Comparison of ENCODE assay signal across 1 cellular context in genomic region chr12:55908726-55909512, GRCh38.
TF ChIP-seq lines count a peak whose summit lies in the region.

No MANE protein-coding gene starts in this region.

TF ChIP-seq in HepG2, 621 proteins besides CTCF, POLR2A, EP300 and RAD21 (continued from another document):
- TF ChIP-seq, protein P1, sequence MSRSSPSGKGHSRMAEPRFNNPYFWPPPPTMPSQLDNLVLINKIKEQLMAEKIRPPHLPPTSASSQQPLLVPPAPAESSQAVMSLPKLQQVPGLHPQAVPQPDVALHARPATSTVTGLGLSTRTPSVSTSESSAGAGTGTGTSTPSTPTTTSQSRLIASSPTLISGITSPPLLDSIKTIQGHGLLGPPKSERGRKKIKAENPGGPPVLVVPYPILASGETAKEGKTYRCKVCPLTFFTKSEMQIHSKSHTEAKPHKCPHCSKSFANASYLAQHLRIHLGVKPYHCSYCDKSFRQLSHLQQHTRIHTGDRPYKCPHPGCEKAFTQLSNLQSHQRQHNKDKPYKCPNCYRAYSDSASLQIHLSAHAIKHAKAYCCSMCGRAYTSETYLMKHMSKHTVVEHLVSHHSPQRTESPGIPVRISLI (CRISPR knock-in tag; IDR thresholded peaks at IDR 0.05; ENCODE audit: borderline replicate concordance): peak; percentile 70; the same call in 1 of the 2 replicates
- no peak for TF ChIP-seq CSRNP2 (CRISPR knock-in tag; conservative IDR thresholded peaks at IDR 0.05; ENCODE audit: low read depth)
- TF ChIP-seq ZNF589 (CRISPR knock-in tag; conservative IDR thresholded peaks at IDR 0.05): no peak
- peak; percentile 26; the same call in 1 of the 2 replicates for TF ChIP-seq HDAC2 (CRISPR knock-in tag; IDR thresholded peaks at IDR 0.05)
- TF ChIP-seq, protein P2, sequence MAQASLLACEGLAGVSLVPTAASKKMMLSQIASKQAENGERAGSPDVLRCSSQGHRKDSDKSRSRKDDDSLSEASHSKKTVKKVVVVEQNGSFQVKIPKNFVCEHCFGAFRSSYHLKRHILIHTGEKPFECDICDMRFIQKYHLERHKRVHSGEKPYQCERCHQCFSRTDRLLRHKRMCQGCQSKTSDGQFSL (CRISPR knock-in tag; IDR thresholded peaks at IDR 0.05): no peak
- no peak for TF ChIP-seq AKAP8 (CRISPR knock-in tag; IDR thresholded peaks at IDR 0.05)
- TF ChIP-seq, protein P3, sequence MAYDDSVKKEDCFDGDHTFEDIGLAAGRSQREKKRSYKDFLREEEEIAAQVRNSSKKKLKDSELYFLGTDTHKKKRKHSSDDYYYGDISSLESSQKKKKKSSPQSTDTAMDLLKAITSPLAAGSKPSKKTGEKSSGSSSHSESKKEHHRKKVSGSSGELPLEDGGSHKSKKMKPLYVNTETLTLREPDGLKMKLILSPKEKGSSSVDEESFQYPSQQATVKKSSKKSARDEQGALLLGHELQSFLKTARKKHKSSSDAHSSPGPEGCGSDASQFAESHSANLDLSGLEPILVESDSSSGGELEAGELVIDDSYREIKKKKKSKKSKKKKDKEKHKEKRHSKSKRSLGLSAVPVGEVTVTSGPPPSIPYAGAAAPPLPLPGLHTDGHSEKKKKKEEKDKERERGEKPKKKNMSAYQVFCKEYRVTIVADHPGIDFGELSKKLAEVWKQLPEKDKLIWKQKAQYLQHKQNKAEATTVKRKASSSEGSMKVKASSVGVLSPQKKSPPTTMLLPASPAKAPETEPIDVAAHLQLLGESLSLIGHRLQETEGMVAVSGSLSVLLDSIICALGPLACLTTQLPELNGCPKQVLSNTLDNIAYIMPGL (CRISPR knock-in tag; IDR thresholded peaks at IDR 0.05; ENCODE audit: borderline replicate concordance in 1 of 2, low read depth in 1 of 2): no peak
- no peak for TF ChIP-seq SAFB2 (CRISPR knock-in tag; IDR thresholded peaks at IDR 0.05; ENCODE audit: borderline replicate concordance, low read depth)
- peak; percentile 52 for TF ChIP-seq PAXIP1 (CRISPR knock-in tag; conservative IDR thresholded peaks at IDR 0.05)
- 0 out of 2 replicates have a peak, but pooled peaks have one; percentile 38 for TF ChIP-seq GFI1 (CRISPR knock-in tag; IDR thresholded peaks at IDR 0.05; ENCODE audit: borderline replicate concordance)
- TF ChIP-seq GATA4 (IDR thresholded peaks at IDR 0.05; ENCODE audit: borderline replicate concordance, low read depth): no peak
- TF ChIP-seq SMYD3 (CRISPR knock-in tag; IDR thresholded peaks at IDR 0.05): no peak
TF ChIP-seq in HepG2: peak in this region for 37.
